In the genomic region with DNA sequence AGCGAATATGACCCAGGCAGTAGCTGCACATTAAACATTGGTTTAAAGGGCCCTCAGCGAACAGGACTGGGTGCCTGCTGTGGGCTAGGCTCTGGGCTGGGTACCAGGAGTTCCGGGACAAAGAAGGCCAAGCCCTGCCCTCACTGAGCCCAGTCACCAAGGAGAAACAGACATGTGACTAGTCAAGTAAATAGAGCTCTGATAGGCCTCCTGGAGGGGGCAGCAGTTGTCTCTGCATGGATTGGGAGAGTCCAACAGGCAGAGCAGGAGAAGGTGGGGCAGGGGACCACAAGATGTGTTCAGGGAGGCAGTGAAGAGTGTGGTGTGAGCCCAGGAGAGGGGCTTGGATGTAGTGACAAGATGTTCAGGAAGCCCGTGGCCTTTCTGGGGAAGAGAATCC, we compare ENCODE assay signal across 8 cellular contexts. TPM values are rescaled to one million over a fixed set of nuclear protein-coding genes. Genes with fewer than 3 reads are reported as not detected.
DNase-seq lines count a peak whose midpoint lies in the region; ATAC-seq and TF ChIP-seq lines count a peak whose summit lies in the region.

No MANE protein-coding gene starts in this region.

- peaks cover 17% of the 10 kb centered on the region for H3K4me1 ChIP-seq in prostate gland (replicated peaks)
- peaks cover 28% of the 10 kb centered on the region for H3K4me1 ChIP-seq in effector memory CD4-positive, alpha-beta T cell (ENCODE audit: control insufficient read depth, insufficient read depth, low read length, poor library complexity, severe bottlenecking)

- H3K9me3 ChIP-seq in prostate gland: no peaks in the 10 kb centered on the region
- no peaks in the 10 kb centered on the region for H3K9me3 ChIP-seq in effector memory CD4-positive, alpha-beta T cell (ENCODE audit: control insufficient read depth, low read length)

- TF ChIP-seq POLR2A in prostate gland (IDR thresholded peaks at IDR 0.05): no peak

- no peak for ATAC-seq in GM19455 (IDR thresholded peaks at IDR 0.05; ENCODE audit: unreplicated experiment)
- ATAC-seq in GM21576 (IDR thresholded peaks at IDR 0.05; ENCODE audit: unreplicated experiment): no peak

- no peaks in the 10 kb centered on the region for H3K36me3 ChIP-seq in prostate gland
- peaks cover 4% of the 10 kb centered on the region for H3K36me3 ChIP-seq in effector memory CD4-positive, alpha-beta T cell (ENCODE audit: control insufficient read depth, insufficient read depth, low read length)

- H3K27me3 ChIP-seq in prostate gland (replicated peaks; ENCODE audit: insufficient read depth): no peaks in the 10 kb centered on the region
- H3K27me3 ChIP-seq in effector memory CD4-positive, alpha-beta T cell (replicated peaks; ENCODE audit: control insufficient read depth, insufficient read depth, low read length, poor library complexity, severe bottlenecking): no peaks in the 10 kb centered on the region

- intact Hi-C loops in prostate gland (cut with DNase I): no loop called here

- no peak overlapping the region for H3K27ac ChIP-seq in prostate gland
- no peak overlapping the region for H3K27ac ChIP-seq in effector memory CD4-positive, alpha-beta T cell (ENCODE audit: insufficient read depth, low read length, poor library complexity, severe bottlenecking)

- peak in 1 of 4 experiments; percentile 30 for TF ChIP-seq CTCF in prostate gland (IDR thresholded peaks at IDR 0.05)

- WGBS in prostate gland: 51% methylated on average over 4 of the region's 4 CpGs

- DNase-seq in NCI-H2196 (lab: John Stamatoyannopoulos, UW; ENCODE audit: unreplicated experiment) (peak; percentile 10), NCI-H2196 treated with DMSO at 0.1 percent for 48 hours (lab: John Stamatoyannopoulos, UW; ENCODE audit: unreplicated experiment) (no peak), NCI-H345 (lab: John Stamatoyannopoulos, UW) (peak; percentile 36), ecto neural progenitor cell (ENCODE audit: low spot score) (peak; percentile 54), prostate gland (ENCODE audit: low spot score) (peak; percentile 37)
- DNase-seq in effector memory CD4-positive, alpha-beta T cell: no peak

- H3K4me3 ChIP-seq in prostate gland: no peak overlapping the region
- no peak overlapping the region for H3K4me3 ChIP-seq in effector memory CD4-positive, alpha-beta T cell (ENCODE audit: insufficient read depth, low read depth, low read length, poor library complexity, severe bottlenecking)

RNA-seq across cellular contexts. Expression of a gene that starts 3.1 kb away (rescaled TPM):
- total RNA-seq in prostate gland: 100 to 1,000 TPM in 1 of 2 donors, 10 to 100 TPM in 1; 99.7 to 131 TPM

RNA-seq across cellular contexts. Expression of a gene that starts 42.3 kb away (rescaled TPM):
- 1 to 10 TPM; 1.3 to 4.9 TPM for total RNA-seq in prostate gland

RNA-seq across cellular contexts. Expression of a gene that starts 42.4 kb away (rescaled TPM):
- not detected for total RNA-seq in prostate gland

Comparison
In these comparisons a context has a peak if more than half of its experiments do, and no peak if none do; other contexts are left out.
1. DNase-seq: peak in NCI-H2196 (single experiment), NCI-H345 (single experiment), ecto neural progenitor cell (single experiment) and prostate gland (single experiment); none in NCI-H2196 treated with DMSO at 0.1 percent for 48 hours (single experiment) and effector memory CD4-positive, alpha-beta T cell (0 of 3).